Comparison of ENCODE assay signal across 8 cellular contexts in the genomic region with DNA sequence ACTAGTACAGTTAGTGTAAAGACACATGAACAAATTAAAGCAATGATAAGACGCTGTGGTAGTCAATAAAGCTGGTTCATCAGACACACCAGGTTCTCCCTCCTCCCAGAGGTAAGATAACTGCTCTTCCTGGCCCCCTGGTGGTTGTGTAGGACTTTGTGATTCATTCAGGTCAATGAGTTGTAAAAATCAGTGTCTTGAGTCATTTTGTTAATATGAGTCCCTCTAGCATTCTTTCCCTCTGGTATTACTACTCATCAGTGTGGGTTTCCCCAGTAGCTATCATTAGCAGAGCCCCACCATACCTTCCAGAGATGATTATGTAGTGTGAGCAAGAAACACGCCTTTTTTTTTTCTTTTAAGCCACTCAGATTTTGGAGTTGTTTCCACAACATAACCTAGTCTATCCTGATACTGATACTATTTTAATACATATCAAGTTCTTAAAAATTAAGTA. TPM values are rescaled to one million over a fixed set of nuclear protein-coding genes. Genes with fewer than 3 reads are reported as not detected.
DNase-seq lines count a peak whose midpoint lies in the region; ATAC-seq and TF ChIP-seq lines count a peak whose summit lies in the region.

No MANE protein-coding gene starts in this region.

- no peaks in the 10 kb centered on the region for H3K9me3 Mint-ChIP-seq in activated T-cell treated with anti-CD3 and anti-CD28 coated beads, Interleukin-2, amount 50 U/mL, for 72 hours

- H3K4me1 ChIP-seq in thoracic aorta (ENCODE audit: control insufficient read depth in 1 of 2, low read depth in 2 of 2) = peaks cover 5 to 14% of the 10 kb centered on the region in 2 donors

- H3K27ac ChIP-seq in thoracic aorta = no peak overlapping the region

- H3K4me3 ChIP-seq in fibroblast of pulmonary artery (replicated peaks; ENCODE audit: low read depth, low read length) = no peak overlapping the region
- H3K4me3 ChIP-seq in thoracic aorta = no peak overlapping the region

- H3K9me3 ChIP-seq in thoracic aorta = no peaks in the 10 kb centered on the region

- peaks cover 31% of the 10 kb centered on the region for H3K4me1 Mint-ChIP-seq in activated T-cell treated with anti-CD3 and anti-CD28 coated beads, Interleukin-2, amount 50 U/mL, for 72 hours (ENCODE audit: low read depth)

- TF ChIP-seq CTCF in fibroblast of pulmonary artery (IDR thresholded peaks at IDR 0.05; ENCODE audit: low read length, missing control alignments) = peak; percentile 88
- TF ChIP-seq CTCF in thoracic aorta (IDR thresholded peaks at IDR 0.05) = peak; percentile 60

- peaks cover under 1 to 3% of the 10 kb centered on the region in 2 donors for H3K36me3 Mint-ChIP-seq in activated T-cell treated with anti-CD3 and anti-CD28 coated beads, Interleukin-2, amount 50 U/mL, for 72 hours (ENCODE audit: insufficient read depth in 2 of 2)

- DNase-seq in COR-L47 (lab: John Stamatoyannopoulos, UW) = peak; percentile 73
- peak; percentile 85 for DNase-seq in LoVo (ENCODE audit: low spot score)
- peak; percentile 88 for DNase-seq in RPMI8226
- DNase-seq in activated T-cell treated with anti-CD3 and anti-CD28 coated beads, Interleukin-2, amount 50 U/mL, for 72 hours = peak; percentile 84 to 87
- peak; percentile 86 for DNase-seq in fibroblast of pulmonary artery (ENCODE audit: low read depth)
- peak; percentile 6 for DNase-seq in occipital lobe (lab: John Stamatoyannopoulos, UW)
- peak; percentile 23 for DNase-seq in thoracic aorta (ENCODE audit: low spot score)

- H3K4me3 Mint-ChIP-seq in activated T-cell treated with anti-CD3 and anti-CD28 coated beads, Interleukin-2, amount 50 U/mL, for 72 hours = peak overlapping the region; percentile 29 to 51

- H3K27me3 ChIP-seq in thoracic aorta (replicated peaks; ENCODE audit: insufficient read depth) = no peaks in the 10 kb centered on the region

- no peaks in the 10 kb centered on the region for H3K27me3 Mint-ChIP-seq in activated T-cell treated with anti-CD3 and anti-CD28 coated beads, Interleukin-2, amount 50 U/mL, for 72 hours (ENCODE audit: low read depth)

- peak overlapping the region; percentile 60 for H3K27ac Mint-ChIP-seq in activated T-cell treated with anti-CD3 and anti-CD28 coated beads, Interleukin-2, amount 50 U/mL, for 72 hours

- H3K36me3 ChIP-seq in thoracic aorta = no peaks in the 10 kb centered on the region

- ATAC-seq in GM21529 (IDR thresholded peaks at IDR 0.05; ENCODE audit: unreplicated experiment) (peak; percentile 63), thoracic aorta (ENCODE audit: insufficient number of reproducible peaks, low FRiP score, low read depth) (no peak)
- peak; percentile 90 to 92 for ATAC-seq in activated T-cell treated with anti-CD3 and anti-CD28 coated beads, Interleukin-2, amount 50 U/mL, for 72 hours (replicated peaks in 1 of 2)

RNA-seq across cellular contexts. Expression of gene SETDB1, which starts 3.6 kb away (rescaled TPM):
- total RNA-seq in activated T-cell treated with anti-CD3 and anti-CD28 coated beads, Interleukin-2, amount 50 U/mL, for 72 hours = 10 to 100 TPM; 60.4 to 70.1 TPM
- 51.5 TPM for total RNA-seq in occipital lobe
- 10 to 100 TPM; 38.9 to 42.7 TPM for total RNA-seq in thoracic aorta

RNA-seq across cellular contexts. Expression of gene CTXND2, which starts 35.6 kb away (rescaled TPM):
- total RNA-seq in activated T-cell treated with anti-CD3 and anti-CD28 coated beads, Interleukin-2, amount 50 U/mL, for 72 hours = not detected
- not detected for total RNA-seq in occipital lobe
- not detected for total RNA-seq in thoracic aorta

RNA-seq across cellular contexts. Expression of gene ARNT, which starts 46.1 kb away (rescaled TPM):
- total RNA-seq in activated T-cell treated with anti-CD3 and anti-CD28 coated beads, Interleukin-2, amount 50 U/mL, for 72 hours = 10 to 100 TPM; 39.4 to 43.2 TPM
- total RNA-seq in occipital lobe (20.0 TPM), thoracic aorta (10 to 100 TPM; 60.9 to 73.2 TPM)

RNA-seq across cellular contexts. Expression of gene CERS2, which starts 52.1 kb away (rescaled TPM):
- 100 to 1,000 TPM; 184 to 185 TPM for total RNA-seq in activated T-cell treated with anti-CD3 and anti-CD28 coated beads, Interleukin-2, amount 50 U/mL, for 72 hours
- total RNA-seq in occipital lobe = 35.6 TPM
- total RNA-seq in thoracic aorta = 100 to 1,000 TPM; 102 to 122 TPM

RNA-seq across cellular contexts. Expression of gene ANXA9, which starts 59.5 kb away (rescaled TPM):
- total RNA-seq in activated T-cell treated with anti-CD3 and anti-CD28 coated beads, Interleukin-2, amount 50 U/mL, for 72 hours = under 1 TPM in 1 of 2 donors, not detected in 1; 0.21 TPM
- total RNA-seq in occipital lobe (not detected), thoracic aorta (not detected)

Comparison
In these comparisons a context has a peak if more than half of its experiments do, and no peak if none do; other contexts are left out.
1. DNase-seq: peak in every context shown above with its lines; median percentile 88 in RPMI8226; 86 in fibroblast of pulmonary artery; 86 in activated T-cell treated with anti-CD3 and anti-CD28 coated beads, Interleukin-2, amount 50 U/mL, for 72 hours; 85 in LoVo; 73 in COR-L47; 23 in thoracic aorta; 6 in occipital lobe.